ENCODE assay signal across 1 cellular context in genomic region chr9:108869092-108869725, GRCh38.
A peak's percentile ranks its signal among the peaks of the same experiment; 100 is the strongest.
TF ChIP-seq lines count a peak whose summit lies in the region.

No MANE protein-coding gene starts in this region.

TF ChIP-seq in HepG2, 621 proteins besides CTCF, POLR2A, EP300 and RAD21 (continued from another document and continues in another):
- TF ChIP-seq ZBTB49 (CRISPR knock-in tag; IDR thresholded peaks at IDR 0.05; ENCODE audit: borderline replicate concordance) (no peak), BCL6 (CRISPR knock-in tag; IDR thresholded peaks at IDR 0.05) (peak; percentile 78), ZSCAN29 (CRISPR knock-in tag; conservative IDR thresholded peaks at IDR 0.05) (no peak), DRAP1 (CRISPR knock-in tag; IDR thresholded peaks at IDR 0.05) (peak; percentile 43; the same call in 1 of the 2 replicates), ZFP37 (CRISPR knock-in tag; IDR thresholded peaks at IDR 0.05; ENCODE audit: borderline replicate concordance) (0 out of 2 replicates have a peak, but pooled peaks have one; percentile 61), ZNF292 (CRISPR knock-in tag; IDR thresholded peaks at IDR 0.05; ENCODE audit: borderline replicate concordance, low read depth) (peak; percentile 72; the same call in 1 of the 2 replicates), HOXA5 (CRISPR knock-in tag; IDR thresholded peaks at IDR 0.05) (no peak), HBP1 (CRISPR knock-in tag; IDR thresholded peaks at IDR 0.05; ENCODE audit: low read depth) (no peak), ZFP91 (CRISPR knock-in tag; IDR thresholded peaks at IDR 0.05; ENCODE audit: borderline replicate concordance) (no peak), ZNF879 (CRISPR knock-in tag; IDR thresholded peaks at IDR 0.05) (no peak), ZNF230 (CRISPR knock-in tag; IDR thresholded peaks at IDR 0.05) (0 out of 2 replicates have a peak, but pooled peaks have one; percentile 10), ZBED4 (CRISPR knock-in tag; IDR thresholded peaks at IDR 0.05; ENCODE audit: borderline replicate concordance) (no peak), PCBP1 (IDR thresholded peaks at IDR 0.05; ENCODE audit: borderline replicate concordance, low read depth, low read length) (no peak), REPIN1 (CRISPR knock-in tag; IDR thresholded peaks at IDR 0.05; ENCODE audit: borderline replicate concordance, low read depth) (peak; percentile 81; the same call in 1 of the 2 replicates), ZNF781 (CRISPR knock-in tag; IDR thresholded peaks at IDR 0.05; ENCODE audit: borderline replicate concordance, not compliant biosample characterization) (no peak), ZBTB3 (CRISPR knock-in tag; IDR thresholded peaks at IDR 0.05; ENCODE audit: borderline replicate concordance, low read depth) (no peak), MAFF (IDR thresholded peaks at IDR 0.05; ENCODE audit: low read depth, low read length) (no peak), SIN3A (IDR thresholded peaks at IDR 0.05; ENCODE audit: borderline replicate concordance, low read depth, low read length) (0 out of 2 replicates have a peak, but pooled peaks have one; percentile 58), KMT2B (CRISPR knock-in tag; IDR thresholded peaks at IDR 0.05) (no peak), ZNF792 (CRISPR knock-in tag; IDR thresholded peaks at IDR 0.05) (peak; percentile 42; the same call in 1 of the 2 replicates), ESRRA (CRISPR knock-in tag; IDR thresholded peaks at IDR 0.05; ENCODE audit: low read depth) (0 out of 2 replicates have a peak, but pooled peaks have one; percentile 50), FOSL2 (CRISPR knock-in tag; IDR thresholded peaks at IDR 0.05) (peak; percentile 94), KAT8 (CRISPR knock-in tag; IDR thresholded peaks at IDR 0.05) (no peak; the same call in 1 of the 2 replicates), RORA (CRISPR knock-in tag; IDR thresholded peaks at IDR 0.05) (no peak), FUBP1 (CRISPR knock-in tag; IDR thresholded peaks at IDR 0.05; ENCODE audit: borderline replicate concordance) (0 out of 2 replicates have a peak, but pooled peaks have one; percentile 29), NFIB (CRISPR knock-in tag; IDR thresholded peaks at IDR 0.05; ENCODE audit: borderline replicate concordance) (no peak), ZUFSP (CRISPR knock-in tag; IDR thresholded peaks at IDR 0.05; ENCODE audit: borderline replicate concordance) (no peak), ZNF567 (CRISPR knock-in tag; IDR thresholded peaks at IDR 0.05; ENCODE audit: borderline replicate concordance) (no peak), ZNF607 (CRISPR knock-in tag; IDR thresholded peaks at IDR 0.05; ENCODE audit: borderline replicate concordance) (no peak), POGZ (CRISPR knock-in tag; IDR thresholded peaks at IDR 0.05) (peak; percentile 69), TEF (CRISPR knock-in tag; IDR thresholded peaks at IDR 0.05) (no peak), IRF1 (CRISPR knock-in tag; IDR thresholded peaks at IDR 0.05; ENCODE audit: low read depth) (no peak), NFE2L2 (IDR thresholded peaks at IDR 0.05; ENCODE audit: low read length) (no peak), BATF2 (CRISPR knock-in tag; IDR thresholded peaks at IDR 0.05) (no peak), ZBTB10 (CRISPR knock-in tag; IDR thresholded peaks at IDR 0.05; ENCODE audit: borderline replicate concordance) (no peak), HMG20A (CRISPR knock-in tag; IDR thresholded peaks at IDR 0.05; ENCODE audit: borderline replicate concordance) (peak; percentile 73; the same call in 1 of the 2 replicates), ZSCAN22 (CRISPR knock-in tag; IDR thresholded peaks at IDR 0.05) (no peak), TBX2 (CRISPR knock-in tag; IDR thresholded peaks at IDR 0.05; ENCODE audit: borderline replicate concordance) (peak; percentile 82), ZNF234 (CRISPR knock-in tag; conservative IDR thresholded peaks at IDR 0.05) (no peak), ZNF615 (CRISPR knock-in tag; IDR thresholded peaks at IDR 0.05; ENCODE audit: borderline replicate concordance) (no peak), IRX3 (CRISPR knock-in tag; IDR thresholded peaks at IDR 0.05; ENCODE audit: borderline replicate concordance, low read depth) (no peak)
